In the genomic region with DNA sequence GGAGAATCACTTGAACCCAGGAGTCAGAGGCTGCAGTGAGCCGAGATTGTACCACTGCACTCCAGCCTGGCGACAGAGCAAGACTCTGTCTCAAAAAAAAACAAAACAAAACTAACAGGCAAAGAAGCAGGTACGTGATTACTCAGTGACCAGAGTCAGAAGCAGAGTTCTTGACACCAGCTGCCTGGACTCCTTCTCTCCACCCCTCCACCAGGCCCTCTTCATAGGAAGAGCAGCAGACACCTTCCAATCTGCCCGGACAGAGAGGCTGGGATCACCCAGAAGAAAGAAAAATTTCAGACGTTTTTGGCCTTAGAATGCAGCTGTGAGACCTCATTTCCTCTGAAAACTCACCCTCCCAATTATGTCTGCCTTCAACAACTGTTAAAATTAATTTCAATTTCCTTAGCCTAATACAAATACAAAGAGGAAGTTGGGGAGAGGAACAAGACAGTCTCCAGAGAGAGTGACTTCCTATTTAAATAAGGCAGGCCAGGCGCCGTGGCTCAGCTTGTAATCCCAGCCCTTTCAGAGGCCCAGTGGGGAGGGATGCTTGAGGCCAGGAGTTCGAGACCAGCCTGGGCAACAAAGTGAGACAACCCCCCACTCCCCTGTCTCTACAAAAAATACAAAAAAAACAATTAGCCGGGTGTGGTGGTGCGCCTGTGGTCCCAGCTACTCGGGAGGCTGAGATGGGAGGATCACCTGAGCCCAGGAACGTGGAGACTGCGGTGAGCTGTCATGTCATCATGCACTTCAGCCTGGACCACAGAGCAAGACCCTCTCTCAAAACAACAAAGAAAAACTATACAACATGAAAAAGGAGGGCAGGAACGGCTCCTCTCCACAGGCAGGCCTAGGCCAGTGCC, we compare ENCODE assay signal across 8 cellular contexts. TPM values are rescaled to one million over a fixed set of nuclear protein-coding genes. Genes with fewer than 3 reads are reported as not detected.
A peak's percentile ranks its signal among the peaks of the same experiment; 100 is the strongest.
DNase-seq lines count a peak whose midpoint lies in the region; ATAC-seq, FAIRE-seq and TF ChIP-seq lines count a peak whose summit lies in the region.

No MANE protein-coding gene starts in this region.

- H3K4me1 ChIP-seq in NT2/D1 (ENCODE audit: insufficient read depth, insufficient read length), result peaks cover 17% of the 10 kb centered on the region
- H3K4me1 ChIP-seq in colonic mucosa, result peaks cover 13% of the 10 kb centered on the region
- H3K4me1 ChIP-seq in muscle layer of duodenum (ENCODE audit: control insufficient read depth in 1 of 2, insufficient read depth in 2 of 2, low read length in 2 of 2), result peaks cover 4 to 39% of the 10 kb centered on the region in 2 donors

- intact Hi-C loops in colonic mucosa (cut with DNase I), result loop anchor here (10.0 kb wide), 2 partner anchors 85 to 195 kb away; a partner anchor contains a TSS

- no peak for ATAC-seq in HG03521 (IDR thresholded peaks at IDR 0.05; ENCODE audit: unreplicated experiment)
- no peak for ATAC-seq in HG02840 (IDR thresholded peaks at IDR 0.05; ENCODE audit: low FRiP score, unreplicated experiment)
- ATAC-seq in HG03354 (IDR thresholded peaks at IDR 0.05; ENCODE audit: poor library complexity, severe bottlenecking, unreplicated experiment), result no peak
- no peak for ATAC-seq in HG02588 (IDR thresholded peaks at IDR 0.05; ENCODE audit: unreplicated experiment)

- no peak for TF ChIP-seq CTCF in colonic mucosa (IDR thresholded peaks at IDR 0.05)

- H3K36me3 ChIP-seq in NT2/D1 (ENCODE audit: insufficient read depth, insufficient read length, low read length) (peaks cover 9% of the 10 kb centered on the region), colonic mucosa (no peaks in the 10 kb centered on the region), muscle layer of duodenum (ENCODE audit: control insufficient read depth in 1 of 2, insufficient read depth in 2 of 2, low read length in 2 of 2) (no peaks in the 10 kb centered on the region)

- peak; percentile 81 for FAIRE-seq in GM19239 (lab: Jason Lieb, UNC)

- DNase-seq in GM19239 (ENCODE audit: insufficient read length, low spot score) (no peak), NT2/D1 (ENCODE audit: low read depth, low spot score) (no peak), colonic mucosa (peak; percentile 49)

- H3K4me3 ChIP-seq in NT2/D1 (ENCODE audit: insufficient read length, low read depth), result peak overlapping the region; percentile 86
- peak overlapping the region; percentile 76 for H3K4me3 ChIP-seq in colonic mucosa
- peak overlapping the region; percentile 73 to 76 for H3K4me3 ChIP-seq in muscle layer of duodenum (ENCODE audit: low read depth in 1 of 2, low read length in 2 of 2)

- H3K9me3 ChIP-seq in NT2/D1 (ENCODE audit: insufficient read depth, low read length) (no peaks in the 10 kb centered on the region), colonic mucosa (no peaks in the 10 kb centered on the region), muscle layer of duodenum (ENCODE audit: control insufficient read depth in 1 of 2, low read length in 2 of 2) (no peaks in the 10 kb centered on the region)

- peak overlapping the region; percentile 89 for H3K9ac ChIP-seq in NT2/D1 (ENCODE audit: insufficient read length, low read depth)
- peak overlapping the region in 1 of 2 donors; percentile 93 for H3K9ac ChIP-seq in colonic mucosa (ENCODE audit: low read depth in 2 of 2, low read length in 2 of 2)

- peak overlapping the region; percentile 69 for H3K27ac ChIP-seq in colonic mucosa
- peak overlapping the region; percentile 37 for H3K27ac ChIP-seq in muscle layer of duodenum (ENCODE audit: low read length)

- H3K27me3 ChIP-seq in NT2/D1 (ENCODE audit: insufficient read depth, insufficient read length) (peaks cover 56% of the 10 kb centered on the region), colonic mucosa (no peaks in the 10 kb centered on the region), muscle layer of duodenum (ENCODE audit: low read depth, low read length) (no peaks in the 10 kb centered on the region)

RNA-seq across cellular contexts. Expression of a gene that starts 1.6 kb away (rescaled TPM):
- total RNA-seq in colonic mucosa, result 10 to 100 TPM; 74.9 to 88.0 TPM

RNA-seq across cellular contexts. Expression of a gene that starts 14.6 kb away (rescaled TPM):
- 10 to 100 TPM; 51.8 to 59.6 TPM for total RNA-seq in colonic mucosa

RNA-seq across cellular contexts. Expression of a gene that starts 38.6 kb away (rescaled TPM):
- 100 to 1,000 TPM; 101 to 138 TPM for total RNA-seq in colonic mucosa
